ENCODE assay signal across 11 cellular contexts in genomic region chr12:69988601-69989194, GRCh38.
DNase-seq lines count a peak whose midpoint lies in the region; ATAC-seq, FAIRE-seq and TF ChIP-seq lines count a peak whose summit lies in the region.
"Had no signal": no experiment of that assay in that cellular context is flagged by ENCODE, and none has a peak within 500 bp of the region (broad histone marks: within the 10 kb centered on the region; RNA-seq: fewer than 3 reads in every experiment).

No MANE protein-coding gene starts in this region.

- CTCF ChIA-PET in HCT116 (lab: Charles Lee) = interaction anchor here (0.9 kb wide), 1 partner anchor 88 kb away, joined by 3 read pairs; no protein-coding TSS in a partner anchor
- CTCF ChIA-PET in Calu3 (lab: Charles Lee) = interaction anchor here (2.0 kb wide), 1 partner anchor 22 kb away, joined by 5 read pairs; no protein-coding TSS in a partner anchor
- CTCF ChIA-PET in activated naive CD4-positive, alpha-beta T cell treated with anti-CD3 and anti-CD28 coated beads, Interleukin-2, amount 10 ng/mL, durations not matched to agents 7 days and 5 days (lab: Charles Lee) = no interaction called here

- H3K27ac Mint-ChIP-seq in Calu3 (ENCODE audit: unreplicated experiment) = no peak overlapping the region
- no peak overlapping the region for H3K27ac Mint-ChIP-seq in activated naive CD4-positive, alpha-beta T cell treated with anti-CD3 and anti-CD28 coated beads, Interleukin-2, amount 10 ng/mL, durations not matched to agents 7 days and 5 days
- H3K27ac Mint-ChIP-seq: activated T-helper 2 cell treated with anti-CD3 and anti-CD28 coated beads, Interferon-gamma antibody, Interleukin-2, Interleukin-4, amounts not matched to agents 10 μg/mL and 5 μg/mL and 100 μg/mL, durations not matched to agents 14 hours and 24 hours and 36 hours had no signal

- no peaks in the 10 kb centered on the region for H3K27me3 ChIP-seq in HCT116 (ENCODE audit: insufficient read depth, low read length)
- H3K27me3 ChIP-seq in bronchial epithelial cell (ENCODE audit: control insufficient read depth, insufficient read depth, low read length) = no peaks in the 10 kb centered on the region
- H3K27me3 ChIP-seq in smooth muscle cell (ENCODE audit: low read depth) = no peaks in the 10 kb centered on the region

- H2AFZ ChIP-seq in HCT116 (ENCODE audit: low read depth, low read length, poor library complexity, severe bottlenecking) (peak overlapping the region; percentile 69), smooth muscle cell (ENCODE audit: low read depth) (peak overlapping the region; percentile 89)

- DNase-seq in HCT116 (ENCODE audit: low read depth, low spot score) (no peak), bronchial epithelial cell (ENCODE audit: low read depth) (peak; percentile 49), kidney tubule cell (ENCODE audit: low spot score) (peak; percentile 50), smooth muscle cell (lab: John Stamatoyannopoulos, UW; ENCODE audit: unreplicated experiment) (no peak), Calu3 (no peak)
- no peak for DNase-seq in activated naive CD4-positive, alpha-beta T cell treated with anti-CD3 and anti-CD28 coated beads, Interleukin-2, amount 10 ng/mL, durations not matched to agents 7 days and 5 days
- DNase-seq: MV-4-11 had no signal

- no peaks in the 10 kb centered on the region for H3K9me3 ChIP-seq in HCT116 (ENCODE audit: control insufficient read depth in 1 of 2, insufficient read depth in 1 of 2, low read depth in 1 of 2, low read length in 2 of 2)
- H3K9me3 ChIP-seq in smooth muscle cell (replicated peaks; ENCODE audit: low read depth) = no peaks in the 10 kb centered on the region

- ATAC-seq in HCT116 (no peak), GM18520 (IDR thresholded peaks at IDR 0.05; ENCODE audit: unreplicated experiment) (no peak), HG03025 (IDR thresholded peaks at IDR 0.05; ENCODE audit: low FRiP score, unreplicated experiment) (no peak)

- peak overlapping the region; percentile 82; the same call in 1 of the 2 replicates for H3K4me2 ChIP-seq in HCT116 (ENCODE audit: low read length)
- peak overlapping the region; percentile 75 for H3K4me2 ChIP-seq in smooth muscle cell

- FAIRE-seq in bronchial epithelial cell (lab: Jason Lieb, UNC) = no peak
- FAIRE-seq: D721Med had no signal

- POLR2A ChIA-PET in HCT116 (lab: Charles Lee) = no interaction called here

- peaks cover 12 to 24% of the 10 kb centered on the region in 2 experiments for H3K4me1 ChIP-seq in HCT116 (ENCODE audit: control insufficient read depth in 1 of 2, insufficient read depth in 2 of 2, low read length in 2 of 2)
- H3K4me1 ChIP-seq in smooth muscle cell (ENCODE audit: low read depth) = peaks cover 13% of the 10 kb centered on the region

- H3K4me3 ChIP-seq in HCT116 (replicated peaks in 1 of 2; ENCODE audit: low read depth in 1 of 2, low read length in 2 of 2) (no peak overlapping the region), bronchial epithelial cell (ENCODE audit: low read depth, low read length) (no peak overlapping the region), smooth muscle cell (peak overlapping the region; percentile 37)

- H3K9me3 Mint-ChIP-seq in Calu3 (ENCODE audit: low read depth, unreplicated experiment) = no peaks in the 10 kb centered on the region
- H3K9me3 Mint-ChIP-seq in activated naive CD4-positive, alpha-beta T cell treated with anti-CD3 and anti-CD28 coated beads, Interleukin-2, amount 10 ng/mL, durations not matched to agents 7 days and 5 days = no peaks in the 10 kb centered on the region
- H3K9me3 Mint-ChIP-seq: activated T-helper 2 cell treated with anti-CD3 and anti-CD28 coated beads, Interferon-gamma antibody, Interleukin-2, Interleukin-4, amounts not matched to agents 10 μg/mL and 5 μg/mL and 100 μg/mL, durations not matched to agents 14 hours and 24 hours and 36 hours had no signal

- H3K79me2 ChIP-seq in HCT116 (ENCODE audit: insufficient read depth, low read length) (no peaks in the 10 kb centered on the region), smooth muscle cell (ENCODE audit: low read depth) (no peaks in the 10 kb centered on the region)

- 13% methylated on average over 5 of the region's 5 CpGs for WGBS in smooth muscle cell (ENCODE audit: low lambda C conversion rate)

- no peak overlapping the region; the same call in 1 of the 2 replicates for H3K27ac ChIP-seq in HCT116 (ENCODE audit: low read depth, low read length)
- H3K27ac ChIP-seq in smooth muscle cell (ENCODE audit: low read depth) = peak overlapping the region; percentile 97

- TF ChIP-seq CTCF in HCT116 (IDR thresholded peaks at IDR 0.05 in 2 of 3, conservative IDR thresholded peaks at IDR 0.05 in 1 of 3; ENCODE audit: borderline replicate concordance in 1 of 3, insufficient read depth in 1 of 3, low read depth in 2 of 3, low read length in 2 of 3) (no peak), bronchial epithelial cell (IDR thresholded peaks at IDR 0.05; ENCODE audit: insufficient read depth, low read length, severe bottlenecking) (no peak), smooth muscle cell (IDR thresholded peaks at IDR 0.05; ENCODE audit: borderline replicate concordance, insufficient read depth, poor library complexity, severe bottlenecking) (no peak), Calu3 (IDR thresholded peaks at IDR 0.05; ENCODE audit: unreplicated experiment) (no peak)

- RAD21 ChIA-PET in HCT116 (lab: Charles Lee; ENCODE audit: low non-redundant PET in 1 of 2, low total read pairs in 2 of 2, uncharacterized antibody in 2 of 2, unreplicated experiment in 2 of 2) = no interaction called here

- no peaks in the 10 kb centered on the region for H3K27me3 Mint-ChIP-seq in Calu3 (ENCODE audit: unreplicated experiment)
- no peaks in the 10 kb centered on the region for H3K27me3 Mint-ChIP-seq in activated naive CD4-positive, alpha-beta T cell treated with anti-CD3 and anti-CD28 coated beads, Interleukin-2, amount 10 ng/mL, durations not matched to agents 7 days and 5 days

- H3K9ac ChIP-seq in HCT116 (ENCODE audit: low read length) (no peak overlapping the region), smooth muscle cell (ENCODE audit: low read depth) (peak overlapping the region; percentile 79)

- H3K4me1 Mint-ChIP-seq in Calu3 (ENCODE audit: low read depth, unreplicated experiment) = no peaks in the 10 kb centered on the region
- no peaks in the 10 kb centered on the region for H3K4me1 Mint-ChIP-seq in activated naive CD4-positive, alpha-beta T cell treated with anti-CD3 and anti-CD28 coated beads, Interleukin-2, amount 10 ng/mL, durations not matched to agents 7 days and 5 days

- no peak overlapping the region for H3K4me3 Mint-ChIP-seq in Calu3 (ENCODE audit: low read depth, unreplicated experiment)
- no peak overlapping the region for H3K4me3 Mint-ChIP-seq in activated naive CD4-positive, alpha-beta T cell treated with anti-CD3 and anti-CD28 coated beads, Interleukin-2, amount 10 ng/mL, durations not matched to agents 7 days and 5 days

- H4K20me1 ChIP-seq in HCT116 (ENCODE audit: insufficient read depth) (no peaks in the 10 kb centered on the region), smooth muscle cell (ENCODE audit: low read depth) (no peaks in the 10 kb centered on the region)

- BruUV-seq in HCT116 (replicated peaks; lab: Mats Ljungman, UMichigan) (no TSS peak), Calu3 (replicated peaks; lab: Mats Ljungman, UMichigan) (no TSS peak)

- H3K36me3 ChIP-seq in HCT116 (ENCODE audit: control insufficient read depth in 1 of 2, insufficient read depth in 2 of 2, low read length in 2 of 2) (no peaks in the 10 kb centered on the region), bronchial epithelial cell (ENCODE audit: control insufficient read depth, insufficient read depth, low read length) (no peaks in the 10 kb centered on the region), smooth muscle cell (ENCODE audit: low read depth) (no peaks in the 10 kb centered on the region)

- intact Hi-C loops in HCT116 (cut with micrococcal nuclease) = loop anchor here (2.0 to 10.0 kb wide), 2 partner anchors 254 to 586 kb away; partner anchors contain the start of gene CNOT2
- intact Hi-C loops in Calu3 (cut with micrococcal nuclease; ENCODE audit: unreplicated experiment) = loop anchor here (5.0 kb wide), 2 partner anchors 254 to 379 kb away; partner anchors contain the start of genes CNOT2 and KCNMB4

- TF ChIP-seq RAD21 in HCT116 (IDR thresholded peaks at IDR 0.05; ENCODE audit: low read depth) = no peak

- no peaks in the 10 kb centered on the region for H3K36me3 Mint-ChIP-seq in Calu3 (ENCODE audit: insufficient read depth, unreplicated experiment)
- no peaks in the 10 kb centered on the region for H3K36me3 Mint-ChIP-seq in activated naive CD4-positive, alpha-beta T cell treated with anti-CD3 and anti-CD28 coated beads, Interleukin-2, amount 10 ng/mL, durations not matched to agents 7 days and 5 days

- H3K9me2 ChIP-seq in HCT116 (ENCODE audit: insufficient read depth) = no peaks in the 10 kb centered on the region

- TF ChIP-seq POLR2A in HCT116 (IDR thresholded peaks at IDR 0.05; ENCODE audit: borderline replicate concordance, extremely low read depth, insufficient read depth, insufficient read length) = no peak

- peaks cover 15% of the 10 kb centered on the region for H3F3A ChIP-seq in smooth muscle cell (ENCODE audit: low read depth)

TF ChIP-seq in HCT116, 20 proteins besides CTCF, POLR2A, EP300 and RAD21:
- TF ChIP-seq EZH2phosphoT487 (IDR thresholded peaks at IDR 0.05; ENCODE audit: borderline replicate concordance) (no peak), JUND (IDR thresholded peaks at IDR 0.05) (no peak), SRF (IDR thresholded peaks at IDR 0.05; ENCODE audit: low read depth) (no peak), ELF1 (IDR thresholded peaks at IDR 0.05; ENCODE audit: borderline replicate concordance, low read depth) (no peak), MAX (IDR thresholded peaks at IDR 0.05) (no peak), SP1 (IDR thresholded peaks at IDR 0.05; ENCODE audit: low read depth) (no peak), CEBPB (IDR thresholded peaks at IDR 0.05; ENCODE audit: low read depth) (no peak), TCF7L2 (IDR thresholded peaks at IDR 0.05; ENCODE audit: borderline replicate concordance, extremely low read depth, insufficient read depth, insufficient read length) (no peak)
- TF ChIP-seq, protein P1, sequence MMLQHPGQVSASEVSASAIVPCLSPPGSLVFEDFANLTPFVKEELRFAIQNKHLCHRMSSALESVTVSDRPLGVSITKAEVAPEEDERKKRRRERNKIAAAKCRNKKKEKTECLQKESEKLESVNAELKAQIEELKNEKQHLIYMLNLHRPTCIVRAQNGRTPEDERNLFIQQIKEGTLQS (IDR thresholded peaks at IDR 0.05) = no peak

Comparison
In these comparisons a context has a peak if more than half of its experiments do, and no peak if none do; other contexts are left out.
1. DNase-seq: peak in bronchial epithelial cell (single experiment) and kidney tubule cell (single experiment); none in HCT116 (single experiment), smooth muscle cell (single experiment), Calu3 (single experiment) and activated naive CD4-positive, alpha-beta T cell treated with anti-CD3 and anti-CD28 coated beads, Interleukin-2, amount 10 ng/mL, durations not matched to agents 7 days and 5 days (single experiment).